8 cellular contexts compared by ENCODE assay signal in genomic region chr16:1772908-1773702, GRCh38. TPM values are rescaled to one million over a fixed set of nuclear protein-coding genes. Genes with fewer than 3 reads are reported as not detected.
DNase-seq lines count a peak whose midpoint lies in the region; ATAC-seq, FAIRE-seq and TF ChIP-seq lines count a peak whose summit lies in the region.

Gene MRPS34 (minus strand): TSS chr16:1773134. CDS start chr16:1773119, 15 bp downstream.

- peak; percentile 68 for ATAC-seq in DND-41 (ENCODE audit: insufficient read depth, low read depth)
- ATAC-seq in heart left ventricle: peak; percentile 18 to 67 (median 64)

- TF ChIP-seq CTCF in DND-41 (IDR thresholded peaks at IDR 0.05; ENCODE audit: borderline replicate concordance, extremely low read depth, low read length, poor library complexity, severe bottlenecking): peak; percentile 79
- peak; percentile 56 to 86 (median 71) for TF ChIP-seq CTCF in heart left ventricle (IDR thresholded peaks at IDR 0.05)
- peak; percentile 98 for TF ChIP-seq CTCF in type B pancreatic cell (conservative IDR thresholded peaks at IDR 0.05)

- H3K9ac ChIP-seq in DND-41 (ENCODE audit: low read depth, low read length) (peak within 1 kb of the TSS; percentile 99), adipocyte (ENCODE audit: low read length) (peak within 1 kb of the TSS; percentile 94)

- peaks cover 48% of the 10 kb centered on the region for H4K20me1 ChIP-seq in DND-41 (ENCODE audit: insufficient read depth, low read length)

- H3K4me3 ChIP-seq in DND-41 (ENCODE audit: low read depth in 1 of 2, low read length in 2 of 2) (peak within 1 kb of the TSS; percentile 54 to 90), adipocyte (ENCODE audit: low read length) (peak within 1 kb of the TSS; percentile 92), heart left ventricle (peak within 1 kb of the TSS; percentile 75 to 99 (median 96))

- H3K27ac ChIP-seq in DND-41 (ENCODE audit: low read length): peak within 1 kb of the TSS; percentile 83
- peak within 1 kb of the TSS; percentile 91 to 99 (median 97) for H3K27ac ChIP-seq in heart left ventricle

- TF ChIP-seq POLR2A in H54 (IDR thresholded peaks at IDR 0.05; ENCODE audit: low read depth, low read length) (peak; percentile 80), heart left ventricle (IDR thresholded peaks at IDR 0.05) (peak in 1 of 2 donors; percentile 69)

- H3K4me1 Mint-ChIP-seq in type B pancreatic cell (ENCODE audit: unreplicated experiment): no peaks in the 10 kb centered on the region

- peaks cover 44% of the 10 kb centered on the region for H3K79me2 ChIP-seq in DND-41 (ENCODE audit: insufficient read depth, low read length)

- intact Hi-C loops in heart left ventricle (cut with DNase I) (loop anchor here in 3 of 10 donors (1.0 to 5.0 kb wide), 3 partner anchors 9 to 161 kb away; partner anchors contain the start of genes CRAMP1 (in 1 of the 3), IFT140 (in 1 of the 3), MAPK8IP3 (in 1 of the 3) and NUBP2 (in 1 of the 3)), posterior vena cava (cut with DNase I) (no loop called here)

- no peak for FAIRE-seq in H54 (lab: Jason Lieb, UNC)

- H3K4me1 ChIP-seq in DND-41 (ENCODE audit: insufficient read depth, low read length) (peaks cover 32% of the 10 kb centered on the region), adipocyte (ENCODE audit: control insufficient read depth, insufficient read depth, low read length) (peaks cover 27% of the 10 kb centered on the region), heart left ventricle (peaks cover 14 to 44% (median 32%) of the 10 kb centered on the region in 12 donors)

- DNase-seq in DND-41: peak; percentile 83
- peak; percentile 84 for DNase-seq in H54 (ENCODE audit: insufficient read length, low spot score)
- peak; percentile 88 for DNase-seq in NCI-H1092 treated with DMSO at 0.1 percent for 48 hours (lab: John Stamatoyannopoulos, UW)
- peak; percentile 60 for DNase-seq in T follicular helper cell (ENCODE audit: low read depth)
- peak; percentile 93 for DNase-seq in adipocyte (ENCODE audit: low read depth)
- DNase-seq in heart left ventricle: peak; percentile 83 to 93 (median 88)
- peak; percentile 96 for DNase-seq in posterior vena cava (ENCODE audit: low spot score)
- DNase-seq in type B pancreatic cell (ENCODE audit: extremely low spot score, unreplicated experiment): peak; percentile 91

- peak within 1 kb of the TSS; percentile 95 for H3K27ac Mint-ChIP-seq in type B pancreatic cell

- peak within 1 kb of the TSS; percentile 98 for H3K4me2 ChIP-seq in DND-41 (ENCODE audit: insufficient read depth, low read length)

- peak within 1 kb of the TSS; percentile 99 for H3K4me3 Mint-ChIP-seq in type B pancreatic cell

- no peaks in the 10 kb centered on the region for H3K9me3 Mint-ChIP-seq in type B pancreatic cell

- H3K27me3 ChIP-seq in DND-41 (ENCODE audit: insufficient read depth, low read length, poor library complexity) (no peaks in the 10 kb centered on the region), adipocyte (replicated peaks; ENCODE audit: control insufficient read depth, insufficient read depth, low read length) (no peaks in the 10 kb centered on the region), heart left ventricle (no peaks in the 10 kb centered on the region)

- peak within 1 kb of the TSS; percentile 93 for H2AFZ ChIP-seq in DND-41 (ENCODE audit: low read depth, low read length)

- H3K36me3 Mint-ChIP-seq in type B pancreatic cell: peaks cover 4% of the 10 kb centered on the region

- no peaks in the 10 kb centered on the region for H3K9me3 ChIP-seq in DND-41 (ENCODE audit: insufficient read depth, low read length, severe bottlenecking)
- no peaks in the 10 kb centered on the region for H3K9me3 ChIP-seq in adipocyte (ENCODE audit: control insufficient read depth, low read length)
- H3K9me3 ChIP-seq in heart left ventricle: no peaks in the 10 kb centered on the region

- no peaks in the 10 kb centered on the region for H3K27me3 Mint-ChIP-seq in type B pancreatic cell

- H3K36me3 ChIP-seq in DND-41 (ENCODE audit: insufficient read depth, low read length) (peaks cover 64% of the 10 kb centered on the region), adipocyte (ENCODE audit: control insufficient read depth, insufficient read depth, low read length, severe bottlenecking) (peaks cover 29% of the 10 kb centered on the region), heart left ventricle (peaks cover 0 to 46% (median 35%) of the 10 kb centered on the region in 9 donors)

- 0% methylated on average over 41 to 108 of the region's 108 CpGs for WGBS in heart left ventricle, 4 donors

RNA-seq across cellular contexts. Expression of gene MRPS34, which starts in this region (rescaled TPM):
- 100 to 1,000 TPM in 2 of 9 donors, 10 to 100 TPM in 7; 58.0 to 123 (median 79.3) TPM for total RNA-seq in heart left ventricle
- polyA plus RNA-seq in heart left ventricle: 100 to 1,000 TPM; 117 to 118 TPM
- 10 to 100 TPM; 37.3 to 45.8 TPM for total RNA-seq in posterior vena cava
- 95.5 and 97.9 TPM in 2 replicates for total RNA-seq in type B pancreatic cell (ENCODE audit: low replicate concordance)

Comparison
In these comparisons a context has a peak if more than half of its experiments do, and no peak if none do; other contexts are left out.
1. Peak in every context shown above with its lines: DNase-seq, ATAC-seq, H3K4me3 ChIP-seq and H3K27ac ChIP-seq.